In genomic region chr1:168042362-168042761, GRCh38 we compare ENCODE assay signal across 22 cellular contexts.
"Had no signal": no experiment of that assay in that cellular context is flagged by ENCODE, and none has a peak within 500 bp of the region (broad histone marks: within the 10 kb centered on the region; RNA-seq: fewer than 3 reads in every experiment).

No MANE protein-coding gene starts in this region.

- DNase-seq: dermis blood vessel endothelial cell; dorsolateral prefrontal cortex; effector CD4-positive, alpha-beta T cell; effector memory CD4-positive, alpha-beta T cell; foreskin melanocyte; gastrocnemius medialis; glutamatergic neuron; head of caudate nucleus; heart right ventricle; hypothalamus; left cardiac atrium; left ventricle myocardium inferior; lower lobe of right lung; mesenchymal stem cell; mucosa of descending colon; naive B cell; naive thymus-derived CD8-positive, alpha-beta T cell had no signal

- FAIRE-seq: endothelial cell of umbilical vein, islet of Langerhans, keratinocyte had no signal

- H3K27ac ChIP-seq: coronary artery, dorsolateral prefrontal cortex, esophagus muscularis mucosa, gastrocnemius medialis, heart right ventricle, left ventricle myocardium inferior, lower lobe of right lung had no signal

- H3K4me3 ChIP-seq: coronary artery, dorsolateral prefrontal cortex, esophagus muscularis mucosa, gastrocnemius medialis, heart right ventricle, left ventricle myocardium inferior, lower lobe of right lung, mucosa of descending colon had no signal

- ATAC-seq: gastrocnemius medialis; heart right ventricle; left cardiac atrium; lower lobe of right lung; mucosa of descending colon; naive thymus-derived CD8-positive, alpha-beta T cell had no signal

- H3K27me3 ChIP-seq: dorsolateral prefrontal cortex, esophagus muscularis mucosa, gastrocnemius medialis, heart right ventricle had no signal

- H3K9me3 ChIP-seq: esophagus muscularis mucosa, gastrocnemius medialis, heart right ventricle, left ventricle myocardium inferior, lower lobe of right lung, mucosa of descending colon had no signal

- H3K4me1 ChIP-seq: lower lobe of right lung had no signal
